In the genomic region with DNA sequence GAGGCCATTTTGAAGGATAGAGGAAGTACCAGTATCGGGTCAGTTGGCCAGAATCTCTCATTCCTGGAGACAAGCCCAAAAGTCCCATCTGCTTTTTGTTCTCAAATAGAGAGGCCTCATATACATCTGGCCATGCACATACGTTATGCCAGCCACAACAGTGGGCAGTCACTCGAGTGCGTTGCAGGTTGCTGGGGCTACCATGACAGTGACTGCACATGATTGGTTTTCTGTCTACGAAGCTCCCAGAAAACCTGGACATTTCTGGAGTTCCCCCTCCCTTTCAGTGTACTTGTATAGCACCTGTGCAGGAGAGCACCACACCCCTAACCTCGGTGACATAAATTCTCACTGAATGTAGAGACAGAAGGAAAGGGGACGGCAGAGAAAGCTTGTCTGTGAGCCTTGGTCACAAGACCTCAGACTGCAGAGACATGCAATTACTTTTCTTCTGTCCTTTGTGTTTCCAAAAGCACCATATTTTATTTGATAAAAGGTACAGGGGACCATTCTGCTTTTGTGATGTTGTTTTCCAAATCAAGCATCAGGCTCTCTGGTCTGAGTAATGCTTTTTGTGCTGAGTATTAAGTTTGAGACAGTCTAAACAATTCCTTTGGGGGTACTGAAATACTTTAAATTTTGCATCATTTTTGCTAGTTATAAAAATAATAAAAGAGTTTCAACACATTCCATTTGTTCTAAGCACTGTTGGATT, we compare ENCODE assay signal across 19 cellular contexts.
DNase-seq lines count a peak whose midpoint lies in the region; ATAC-seq, FAIRE-seq and TF ChIP-seq lines count a peak whose summit lies in the region.
"Had no signal": no experiment of that assay in that cellular context is flagged by ENCODE, and none has a peak within 500 bp of the region (broad histone marks: within the 10 kb centered on the region; RNA-seq: fewer than 3 reads in every experiment).

No MANE protein-coding gene starts in this region.

- WGBS in smooth muscle cell (ENCODE audit: low lambda C conversion rate) = 84% methylated on average over 7 of the region's 7 CpGs

- no peaks in the 10 kb centered on the region for H3F3A ChIP-seq in smooth muscle cell (ENCODE audit: low read depth)

- H3K4me1 ChIP-seq in HUES48 (ENCODE audit: control insufficient read depth, insufficient read depth, low read length) (peaks cover 28% of the 10 kb centered on the region), kidney (ENCODE audit: control insufficient read depth in 1 of 2, insufficient read depth in 1 of 2, low read depth in 1 of 2, low read length in 2 of 2) (peaks cover 15 to 30% of the 10 kb centered on the region in 2 donors), smooth muscle cell (ENCODE audit: low read depth) (peaks cover 12% of the 10 kb centered on the region)

- H2AFZ ChIP-seq in smooth muscle cell (ENCODE audit: low read depth) = no peak overlapping the region

- ATAC-seq in sciatic nerve = peak; percentile 55
- ATAC-seq: esophagus mucosa, Panc1 had no signal

- H3K4me3 Mint-ChIP-seq in brain = no peak overlapping the region

- H3K79me2 ChIP-seq in smooth muscle cell (ENCODE audit: low read depth) = no peaks in the 10 kb centered on the region

- no peak for FAIRE-seq in kidney (lab: Jason Lieb, UNC)
- FAIRE-seq: GM18507 had no signal

- H3K27me3 ChIP-seq in HUES48 (ENCODE audit: control insufficient read depth, insufficient read depth, low read length) = no peaks in the 10 kb centered on the region
- H3K27me3 ChIP-seq in smooth muscle cell (ENCODE audit: low read depth) = peaks cover 13% of the 10 kb centered on the region
- H3K27me3 ChIP-seq: ascending aorta, right atrium auricular region, suprapubic skin had no signal

- TF ChIP-seq CTCF in brain (conservative IDR thresholded peaks at IDR 0.05) = no peak
- no peak for TF ChIP-seq CTCF in kidney (IDR thresholded peaks at IDR 0.05; ENCODE audit: borderline replicate concordance, extremely low read depth, insufficient read depth)
- no peak for TF ChIP-seq CTCF in smooth muscle cell (IDR thresholded peaks at IDR 0.05; ENCODE audit: borderline replicate concordance, insufficient read depth, poor library complexity, severe bottlenecking)

- H3K27me3 Mint-ChIP-seq in brain = no peaks in the 10 kb centered on the region

- H3K9me3 Mint-ChIP-seq in brain = peaks cover 0 to 3% (median 0%) of the 10 kb centered on the region in 5 experiments

- H3K4me2 ChIP-seq in smooth muscle cell = no peak overlapping the region
- H3K4me2 ChIP-seq: BLaER1, SK-N-SH had no signal

- peaks cover 41% of the 10 kb centered on the region for H3K4me1 Mint-ChIP-seq in brain

- DNase-seq in kidney (no peak), sciatic nerve (ENCODE audit: low spot score) (no peak), NCI-H524 (lab: John Stamatoyannopoulos, UW) (no peak), smooth muscle cell (lab: John Stamatoyannopoulos, UW; ENCODE audit: unreplicated experiment) (no peak)
- DNase-seq in central memory CD4-positive, alpha-beta T cell = no peak
- DNase-seq: activated effector memory CD4-positive, alpha-beta T cell treated with Interleukin-2 at 50 U/mL for 16 hours; dermis blood vessel endothelial cell; NCI-H2029 treated with DMSO at 0.1 percent for 48 hours; SK-N-SH; stimulated activated CD4-positive, alpha-beta T cell treated with anti-CD3 and anti-CD28 coated beads, Interleukin-2, amount 100 ng/mL, for 48 hours had no signal

- H3K36me3 ChIP-seq in HUES48 (ENCODE audit: control insufficient read depth, insufficient read depth, low read length) (no peaks in the 10 kb centered on the region), kidney (ENCODE audit: control insufficient read depth in 1 of 2, insufficient read depth in 2 of 2, low read length in 2 of 2) (no peaks in the 10 kb centered on the region), smooth muscle cell (ENCODE audit: low read depth) (no peaks in the 10 kb centered on the region)
- H3K36me3 ChIP-seq: ascending aorta, right atrium auricular region, suprapubic skin had no signal

- H3K9me3 ChIP-seq in HUES48 (ENCODE audit: control insufficient read depth, insufficient read depth, low read length) (no peaks in the 10 kb centered on the region), kidney (ENCODE audit: control insufficient read depth in 1 of 2, low read length in 2 of 2) (no peaks in the 10 kb centered on the region), smooth muscle cell (replicated peaks; ENCODE audit: low read depth) (no peaks in the 10 kb centered on the region)
- H3K9me3 ChIP-seq: ascending aorta, BLaER1, right atrium auricular region, SK-N-SH, suprapubic skin had no signal

- H4K20me1 ChIP-seq in smooth muscle cell (ENCODE audit: low read depth) = peaks cover 3% of the 10 kb centered on the region

- intact Hi-C loops in kidney (cut with DNase I) = no loop called here
- intact Hi-C loops in sciatic nerve (cut with DNase I) = no loop called here

- H3K4me3 ChIP-seq in HUES48 (ENCODE audit: low read depth, low read length) (no peak overlapping the region; the same call in 1 of the 2 replicates), kidney (ENCODE audit: low read length in 2 of 2) (no peak overlapping the region), smooth muscle cell (no peak overlapping the region)
- H3K4me3 ChIP-seq: ascending aorta, BLaER1, right atrium auricular region, suprapubic skin had no signal

- H3K36me3 Mint-ChIP-seq in brain = peaks cover 26% of the 10 kb centered on the region

- peak overlapping the region; percentile 45; the same call in 1 of the 2 replicates for H3K9ac ChIP-seq in HUES48 (ENCODE audit: low read depth, low read length)
- peak overlapping the region in 1 of 2 donors; percentile 43 for H3K9ac ChIP-seq in kidney (ENCODE audit: low read length in 2 of 2)
- no peak overlapping the region for H3K9ac ChIP-seq in smooth muscle cell (ENCODE audit: low read depth)
- H3K9ac ChIP-seq: BLaER1, SK-N-SH had no signal

- H3K27ac ChIP-seq in HUES48 (ENCODE audit: low read depth, low read length) (peak overlapping the region; percentile 67), kidney (ENCODE audit: low read depth in 2 of 2, low read length in 2 of 2) (peak overlapping the region; percentile 0 to 20), smooth muscle cell (ENCODE audit: low read depth) (no peak overlapping the region)
- H3K27ac ChIP-seq: BLaER1, right atrium auricular region, suprapubic skin had no signal

- peak overlapping the region in 3 of 5 experiments; percentile 36 to 87 (median 73) for H3K27ac Mint-ChIP-seq in brain
